Comparison of ENCODE assay signal across 18 cellular contexts in genomic region chrX:7904557-7904956, GRCh38.
DNase-seq lines count a peak whose midpoint lies in the region; ATAC-seq lines count a peak whose summit lies in the region.
"Had no signal": no experiment of that assay in that cellular context is flagged by ENCODE, and none has a peak within 500 bp of the region (broad histone marks: within the 10 kb centered on the region; RNA-seq: fewer than 3 reads in every experiment).

No MANE protein-coding gene starts in this region.

- in situ Hi-C loops in KBM-7 (cut with MboI; ENCODE audit: low pct_unique_long_range_greater_than_20kb, low sequenced_read_pairs): no loop called here

- DNase-seq in EH (ENCODE audit: low read depth): peak; percentile 6
- DNase-seq in amniotic epithelial cell (ENCODE audit: low read depth): peak; percentile 31
- DNase-seq in fibroblast of gingiva (ENCODE audit: low read depth): peak; percentile 4
- peak; percentile 47 for DNase-seq in iris pigment epithelial cell (ENCODE audit: low read depth)
- no peak for DNase-seq in stimulated activated naive CD8-positive, alpha-beta T cell treated with anti-CD3 and anti-CD28 coated beads, Interleukin-15, amount 100 ng/mL, for 72 hours
- DNase-seq in KBM-7: no peak
- DNase-seq in SIG-M5 treated with dmso at 0.1 percent for 504 hours (lab: John Stamatoyannopoulos, UW; ENCODE audit: unreplicated experiment): no peak
- DNase-seq: C1 segment of cervical spinal cord; NCI-H1048; NCI-H1436 treated with DMSO at 0.1 percent for 48 hours; NCI-H2029 treated with DMSO at 0.1 percent for 48 hours; NCI-H2171; NCI-H446; NCI-H748 treated with DMSO at 0.1 percent for 48 hours; NK-92 treated with Interleukin-12 subunit alpha and Interleukin-12 subunit beta, amount 100 ng/mL, for 24 hours; Peyer's patch had no signal

- H3K4me3 Mint-ChIP-seq in stimulated activated naive CD8-positive, alpha-beta T cell treated with anti-CD3 and anti-CD28 coated beads, Interleukin-15, amount 100 ng/mL, for 72 hours: no peak overlapping the region

- no peaks in the 10 kb centered on the region for H3K9me3 Mint-ChIP-seq in stimulated activated naive CD8-positive, alpha-beta T cell treated with anti-CD3 and anti-CD28 coated beads, Interleukin-15, amount 100 ng/mL, for 72 hours

- ATAC-seq in stimulated activated naive CD8-positive, alpha-beta T cell treated with anti-CD3 and anti-CD28 coated beads, Interleukin-15, amount 100 ng/mL, for 72 hours: no peak
- ATAC-seq in HG02623 (IDR thresholded peaks at IDR 0.05; ENCODE audit: unreplicated experiment): no peak
- ATAC-seq: Right ventricle myocardium inferior had no signal

- H3K4me1 Mint-ChIP-seq in stimulated activated naive CD8-positive, alpha-beta T cell treated with anti-CD3 and anti-CD28 coated beads, Interleukin-15, amount 100 ng/mL, for 72 hours: no peaks in the 10 kb centered on the region

- no peak overlapping the region for H3K27ac Mint-ChIP-seq in stimulated activated naive CD8-positive, alpha-beta T cell treated with anti-CD3 and anti-CD28 coated beads, Interleukin-15, amount 100 ng/mL, for 72 hours

- no peaks in the 10 kb centered on the region for H3K27me3 Mint-ChIP-seq in stimulated activated naive CD8-positive, alpha-beta T cell treated with anti-CD3 and anti-CD28 coated beads, Interleukin-15, amount 100 ng/mL, for 72 hours

Comparison
In these comparisons a context has a peak if more than half of its experiments do, and no peak if none do; other contexts are left out.
1. DNase-seq: peak in EH (single experiment), amniotic epithelial cell (single experiment), fibroblast of gingiva (single experiment) and iris pigment epithelial cell (single experiment); none in stimulated activated naive CD8-positive, alpha-beta T cell treated with anti-CD3 and anti-CD28 coated beads, Interleukin-15, amount 100 ng/mL, for 72 hours (0 of 2), KBM-7 (single experiment) and SIG-M5 treated with dmso at 0.1 percent for 504 hours (single experiment).